Comparison of ENCODE assay signal across 13 cellular contexts in the genomic region with DNA sequence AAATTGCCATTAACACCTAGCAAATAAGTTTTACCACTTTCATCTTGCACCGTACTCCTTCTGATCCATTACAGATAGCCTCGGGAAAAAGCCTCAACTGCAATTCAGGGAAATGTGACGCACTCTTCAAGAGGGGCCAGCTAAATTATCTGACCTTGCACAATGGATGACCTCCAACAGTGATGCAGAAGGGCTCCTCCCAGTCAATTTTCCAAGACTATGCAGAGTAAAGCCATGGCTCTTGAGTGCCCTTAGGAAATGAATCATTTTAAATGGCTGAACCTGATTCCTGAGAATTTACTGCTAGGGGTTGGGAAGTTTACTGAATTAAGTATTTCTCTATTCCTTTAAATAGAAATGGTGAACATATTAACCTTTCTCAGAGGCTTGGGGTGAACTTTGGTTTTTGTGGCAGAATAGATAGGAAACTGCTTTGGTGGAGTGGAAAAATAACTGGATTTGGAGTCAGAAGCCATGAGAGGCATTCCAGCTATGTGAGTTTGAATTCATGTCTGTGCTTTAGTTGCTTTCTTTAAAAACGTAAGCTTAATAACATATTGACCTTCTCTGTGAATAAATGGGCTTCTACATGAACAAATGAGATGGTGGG.
A peak's percentile ranks its signal among the peaks of the same experiment; 100 is the strongest.
DNase-seq lines count a peak whose midpoint lies in the region; ATAC-seq and TF ChIP-seq lines count a peak whose summit lies in the region.
"Had no signal": no experiment of that assay in that cellular context is flagged by ENCODE, and none has a peak within 500 bp of the region (broad histone marks: within the 10 kb centered on the region; RNA-seq: fewer than 3 reads in every experiment).

No MANE protein-coding gene starts in this region.

- ATAC-seq in heart right ventricle = peak; percentile 80 to 97 (median 94)
- ATAC-seq in stimulated activated naive CD8-positive, alpha-beta T cell treated with anti-CD3 and anti-CD28 coated beads, Interleukin-15, Interleukin-2, amounts not matched to agents 100 U/mL and 50 U/mL, for 24 hours = no peak

- intact Hi-C loops in heart right ventricle (cut with DNase I) = loop anchor here in 3 of 10 donors (5.0 to 10.0 kb wide), 3 partner anchors 163 to 220 kb away; partner anchors contain the start of gene TMTC1 (in 1 of the 3)

- H3K9ac ChIP-seq in adipocyte (ENCODE audit: low read length) (peak overlapping the region; percentile 22), rectal smooth muscle tissue (ENCODE audit: low read length) (no peak overlapping the region)

- WGBS in heart right ventricle, 2 donors = 27 to 31% methylated on average over 4 of the region's 4 CpGs

- H3K9me3 ChIP-seq in adipocyte (ENCODE audit: control insufficient read depth, low read length) (no peaks in the 10 kb centered on the region), heart right ventricle (no peaks in the 10 kb centered on the region)
- H3K9me3 ChIP-seq: testis had no signal

- H3K36me3 ChIP-seq in adipocyte (ENCODE audit: control insufficient read depth, insufficient read depth, low read length, severe bottlenecking) = no peaks in the 10 kb centered on the region
- H3K36me3 ChIP-seq in heart right ventricle = no peaks in the 10 kb centered on the region
- H3K36me3 ChIP-seq in rectal smooth muscle tissue (ENCODE audit: control insufficient read depth, insufficient read depth, low read length) = no peaks in the 10 kb centered on the region

- DNase-seq in AG08396 (ENCODE audit: low spot score) (peak; percentile 27), adipocyte (ENCODE audit: low read depth) (no peak), heart right ventricle (peak in 1 of 2 donors; percentile 75), occipital lobe (lab: John Stamatoyannopoulos, UW) (no peak)
- DNase-seq in stimulated activated naive CD8-positive, alpha-beta T cell treated with anti-CD3 and anti-CD28 coated beads, Interleukin-15, Interleukin-2, amounts not matched to agents 100 U/mL and 50 U/mL, for 24 hours = no peak
- no peak for DNase-seq in activated CD4-positive, alpha-beta memory T cell treated with anti-CD3 and anti-CD28 coated beads, Interleukin-2, amount 10 ng/mL, durations not matched to agents 7 days and 5 days
- DNase-seq in stimulated activated CD4-positive, alpha-beta T cell treated with anti-CD3 and anti-CD28 coated beads, Interleukin-2, amount 100 ng/mL, for 48 hours = no peak
- DNase-seq: activated gamma-delta T cell treated with Interleukin-2 at 50 U/mL for 16 hours; NCI-H1436 treated with DMSO at 0.1 percent for 48 hours; stimulated activated CD4-positive, alpha-beta T cell treated with anti-CD3 and anti-CD28 coated beads, Interleukin-1b, Interleukin-23, amount 100 ng/mL, for 48 hours; testis had no signal

- H3K4me3 ChIP-seq in adipocyte (ENCODE audit: low read length) = peak overlapping the region; percentile 16
- H3K4me3 ChIP-seq in heart right ventricle = no peak overlapping the region
- H3K4me3 ChIP-seq in rectal smooth muscle tissue (ENCODE audit: low read length) = no peak overlapping the region
- H3K4me3 ChIP-seq: testis had no signal

- POLR2A ChIA-PET in activated CD4-positive, alpha-beta memory T cell treated with anti-CD3 and anti-CD28 coated beads, Interleukin-2, amount 10 ng/mL, durations not matched to agents 7 days and 5 days (lab: Charles Lee) = no interaction called here

- H3K4me1 Mint-ChIP-seq in activated CD4-positive, alpha-beta memory T cell treated with anti-CD3 and anti-CD28 coated beads, Interleukin-2, amount 10 ng/mL, durations not matched to agents 7 days and 5 days = no peaks in the 10 kb centered on the region

- no peaks in the 10 kb centered on the region for H3K9me3 Mint-ChIP-seq in activated CD4-positive, alpha-beta memory T cell treated with anti-CD3 and anti-CD28 coated beads, Interleukin-2, amount 10 ng/mL, durations not matched to agents 7 days and 5 days

- no peak overlapping the region for H3K4me3 Mint-ChIP-seq in activated CD4-positive, alpha-beta memory T cell treated with anti-CD3 and anti-CD28 coated beads, Interleukin-2, amount 10 ng/mL, durations not matched to agents 7 days and 5 days
- H3K4me3 Mint-ChIP-seq: B cell had no signal

- peaks cover 7% of the 10 kb centered on the region for H3K27me3 Mint-ChIP-seq in activated CD4-positive, alpha-beta memory T cell treated with anti-CD3 and anti-CD28 coated beads, Interleukin-2, amount 10 ng/mL, durations not matched to agents 7 days and 5 days

- no peak overlapping the region for H3K27ac Mint-ChIP-seq in activated CD4-positive, alpha-beta memory T cell treated with anti-CD3 and anti-CD28 coated beads, Interleukin-2, amount 10 ng/mL, durations not matched to agents 7 days and 5 days
- H3K27ac Mint-ChIP-seq: B cell had no signal

- H3K27ac ChIP-seq in heart right ventricle = peak overlapping the region; percentile 16 to 89 (median 76)
- H3K27ac ChIP-seq in rectal smooth muscle tissue (ENCODE audit: low read depth, low read length) = peak overlapping the region; percentile 39

- H3K4me1 ChIP-seq in adipocyte (ENCODE audit: control insufficient read depth, insufficient read depth, low read length) (peaks cover 31% of the 10 kb centered on the region), heart right ventricle (peaks cover 0 to 77% (median 54%) of the 10 kb centered on the region in 9 donors), rectal smooth muscle tissue (ENCODE audit: control insufficient read depth, insufficient read depth, low read length) (no peaks in the 10 kb centered on the region)

- H3K27me3 ChIP-seq in adipocyte (replicated peaks; ENCODE audit: control insufficient read depth, insufficient read depth, low read length) (no peaks in the 10 kb centered on the region), heart right ventricle (no peaks in the 10 kb centered on the region), rectal smooth muscle tissue (ENCODE audit: control insufficient read depth, insufficient read depth, low read length) (no peaks in the 10 kb centered on the region)
- H3K27me3 ChIP-seq: testis had no signal

- CTCF ChIA-PET in activated CD4-positive, alpha-beta memory T cell treated with anti-CD3 and anti-CD28 coated beads, Interleukin-2, amount 10 ng/mL, durations not matched to agents 7 days and 5 days (lab: Charles Lee) = interaction anchor here (0.9 kb wide), 2 partner anchors 9 to 11 kb away, joined by 3 to 5 read pairs; no protein-coding TSS in a partner anchor

- H3K36me3 Mint-ChIP-seq in activated CD4-positive, alpha-beta memory T cell treated with anti-CD3 and anti-CD28 coated beads, Interleukin-2, amount 10 ng/mL, durations not matched to agents 7 days and 5 days (ENCODE audit: low read depth) = no peaks in the 10 kb centered on the region

- no peak for TF ChIP-seq CTCF in heart right ventricle (IDR thresholded peaks at IDR 0.05)
